Comparison of ENCODE assay signal across 30 cellular contexts in genomic region chr10:113236998-113237397, GRCh38.
"Had no signal": no experiment of that assay in that cellular context is flagged by ENCODE, and none has a peak within 500 bp of the region (broad histone marks: within the 10 kb centered on the region; RNA-seq: fewer than 3 reads in every experiment).

No MANE protein-coding gene starts in this region.

- H3K27me3 ChIP-seq: ascending aorta, breast epithelium, cardiac muscle cell, colonic mucosa, gastrocnemius medialis had no signal

- H3K36me3 Mint-ChIP-seq: activated naive CD4-positive, alpha-beta T cell treated with anti-CD3 and anti-CD28 coated beads, Interleukin-2, amount 10 ng/mL, durations not matched to agents 7 days and 5 days; activated naive CD4-positive, alpha-beta T cell treated with anti-CD3 and anti-CD28 coated beads, Interleukin-2, amount 50 U/mL, for 72 hours; activated naive CD8-positive, alpha-beta T cell treated with anti-CD3 and anti-CD28 coated beads, Interleukin-2, amount 10 ng/mL, durations not matched to agents 7 days and 5 days; brain had no signal

- H3K4me3 ChIP-seq: ascending aorta, breast epithelium, cardiac muscle cell, colonic mucosa, dorsolateral prefrontal cortex, gastrocnemius medialis had no signal

- H3K4me3 Mint-ChIP-seq: activated CD4-positive, alpha-beta memory T cell treated with anti-CD3 and anti-CD28 coated beads, Interleukin-2, amount 10 ng/mL, durations not matched to agents 7 days and 5 days; activated CD4-positive, alpha-beta T cell treated with anti-CD3 and anti-CD28 coated beads, Interleukin-2, amount 10 ng/mL, durations not matched to agents 7 days and 5 days; activated naive CD4-positive, alpha-beta T cell treated with anti-CD3 and anti-CD28 coated beads, Interleukin-2, amount 10 ng/mL, durations not matched to agents 7 days and 5 days; activated naive CD8-positive, alpha-beta T cell treated with anti-CD3 and anti-CD28 coated beads, Interleukin-2, amount 10 ng/mL, durations not matched to agents 7 days and 5 days; activated T-cell treated with anti-CD3 and anti-CD28 coated beads, Interleukin-2, amount 50 U/mL, for 24 hours; activated T-cell treated with anti-CD3 and anti-CD28 coated beads, Interleukin-2, amount 50 U/mL, for 72 hours; brain; dendritic cell treated with granulocyte-macrophage colony-stimulating factor and Interleukin-4, amounts not matched to agents 40 ng/mL and 50 ng/mL, for 4 days; endodermal cell had no signal

- H3K4me1 ChIP-seq: ascending aorta, breast epithelium, colonic mucosa, gastrocnemius medialis had no signal

- H3K27ac Mint-ChIP-seq: activated CD4-positive, alpha-beta memory T cell treated with anti-CD3 and anti-CD28 coated beads, Interleukin-2, amount 10 ng/mL, durations not matched to agents 7 days and 5 days; activated CD4-positive, alpha-beta T cell treated with anti-CD3 and anti-CD28 coated beads, Interleukin-2, amount 10 ng/mL, durations not matched to agents 7 days and 5 days; activated naive CD4-positive, alpha-beta T cell treated with anti-CD3 and anti-CD28 coated beads, Interleukin-2, amount 10 ng/mL, durations not matched to agents 7 days and 5 days; activated naive CD4-positive, alpha-beta T cell treated with anti-CD3 and anti-CD28 coated beads, Interleukin-2, amount 50 U/mL, for 72 hours; activated naive CD8-positive, alpha-beta T cell treated with anti-CD3 and anti-CD28 coated beads, Interleukin-2, amount 10 ng/mL, durations not matched to agents 7 days and 5 days; activated T-cell treated with anti-CD3 and anti-CD28 coated beads, Interleukin-2, amount 50 U/mL, for 24 hours; activated T-cell treated with anti-CD3 and anti-CD28 coated beads, Interleukin-2, amount 50 U/mL, for 72 hours; brain; dendritic cell treated with granulocyte-macrophage colony-stimulating factor and Interleukin-4, amounts not matched to agents 40 ng/mL and 50 ng/mL, for 4 days; endodermal cell had no signal

- H3K27ac ChIP-seq: ascending aorta, breast epithelium, cardiac muscle cell, colonic mucosa, dorsolateral prefrontal cortex, gastrocnemius medialis had no signal

- H3K27me3 Mint-ChIP-seq: activated CD4-positive, alpha-beta memory T cell treated with anti-CD3 and anti-CD28 coated beads, Interleukin-2, amount 10 ng/mL, durations not matched to agents 7 days and 5 days had no signal

- H3K36me3 ChIP-seq: ascending aorta, breast epithelium, cardiac muscle cell, colonic mucosa, gastrocnemius medialis had no signal

- H3K9me3 Mint-ChIP-seq: activated CD4-positive, alpha-beta memory T cell treated with anti-CD3 and anti-CD28 coated beads, Interleukin-2, amount 10 ng/mL, durations not matched to agents 7 days and 5 days; activated CD4-positive, alpha-beta T cell treated with anti-CD3 and anti-CD28 coated beads, Interleukin-2, amount 10 ng/mL, durations not matched to agents 7 days and 5 days; activated naive CD4-positive, alpha-beta T cell treated with anti-CD3 and anti-CD28 coated beads, Interleukin-2, amount 10 ng/mL, durations not matched to agents 7 days and 5 days; activated naive CD4-positive, alpha-beta T cell treated with anti-CD3 and anti-CD28 coated beads, Interleukin-2, amount 50 U/mL, for 72 hours; activated naive CD8-positive, alpha-beta T cell treated with anti-CD3 and anti-CD28 coated beads, Interleukin-2, amount 10 ng/mL, durations not matched to agents 7 days and 5 days; activated T-cell treated with anti-CD3 and anti-CD28 coated beads, Interleukin-2, amount 50 U/mL, for 24 hours; dendritic cell treated with granulocyte-macrophage colony-stimulating factor and Interleukin-4, amounts not matched to agents 40 ng/mL and 50 ng/mL, for 4 days; endodermal cell had no signal

- ATAC-seq: activated naive CD4-positive, alpha-beta T cell treated with anti-CD3 and anti-CD28 coated beads, Interleukin-2, amount 50 U/mL, for 72 hours; activated T-cell treated with anti-CD3 and anti-CD28 coated beads, Interleukin-2, amount 50 U/mL, for 72 hours; esophagus mucosa; gastrocnemius medialis had no signal

- DNase-seq: activated CD4-positive, alpha-beta memory T cell treated with anti-CD3 and anti-CD28 coated beads, Interleukin-2, amount 10 ng/mL, durations not matched to agents 7 days and 5 days; activated CD4-positive, alpha-beta T cell treated with anti-CD3 and anti-CD28 coated beads for 1 hour; activated CD4-positive, alpha-beta T cell treated with anti-CD3 and anti-CD28 coated beads for 4 hours; activated CD4-positive, alpha-beta T cell treated with anti-CD3 and anti-CD28 coated beads, Interleukin-2, amount 10 ng/mL, durations not matched to agents 7 days and 5 days; activated CD4-positive, alpha-beta T cell treated with anti-CD3 and anti-CD28 coated beads, Interleukin-2, amount 50 U/mL, for 4 hours; activated CD8-positive, alpha-beta memory T cell treated with anti-CD3 and anti-CD28 coated beads, Interleukin-2, amount 50 U/mL, for 48 hours; activated gamma-delta T cell; activated naive CD4-positive, alpha-beta T cell; activated naive CD4-positive, alpha-beta T cell treated with anti-CD3 and anti-CD28 coated beads, Interleukin-2, amount 10 ng/mL, durations not matched to agents 7 days and 5 days; activated naive CD8-positive, alpha-beta T cell treated with anti-CD3 and anti-CD28 coated beads, Interleukin-2, amount 10 ng/mL, durations not matched to agents 7 days and 5 days; activated T-cell treated with anti-CD3 and anti-CD28 coated beads for 4 hours; activated T-cell treated with anti-CD3 and anti-CD28 coated beads, Interleukin-2, amount 50 U/mL, for 24 hours; activated T-cell treated with anti-CD3 and anti-CD28 coated beads, Interleukin-2, amount 50 U/mL, for 72 hours; central memory CD4-positive, alpha-beta T cell; cerebellar nuclear complex; colonic mucosa; dorsolateral prefrontal cortex; effector memory CD4-positive, alpha-beta T cell; endodermal cell; foreskin fibroblast; gastrocnemius medialis; glutamatergic neuron; T-helper 2 cell had no signal

- H3K4me1 Mint-ChIP-seq: activated CD4-positive, alpha-beta memory T cell treated with anti-CD3 and anti-CD28 coated beads, Interleukin-2, amount 10 ng/mL, durations not matched to agents 7 days and 5 days; activated CD4-positive, alpha-beta T cell treated with anti-CD3 and anti-CD28 coated beads, Interleukin-2, amount 10 ng/mL, durations not matched to agents 7 days and 5 days; activated naive CD4-positive, alpha-beta T cell treated with anti-CD3 and anti-CD28 coated beads, Interleukin-2, amount 10 ng/mL, durations not matched to agents 7 days and 5 days; brain had no signal

- H3K9me3 ChIP-seq: ascending aorta, breast epithelium, colonic mucosa, gastrocnemius medialis had no signal
